ENCODE assay signal across 1 cellular context in the genomic region with DNA sequence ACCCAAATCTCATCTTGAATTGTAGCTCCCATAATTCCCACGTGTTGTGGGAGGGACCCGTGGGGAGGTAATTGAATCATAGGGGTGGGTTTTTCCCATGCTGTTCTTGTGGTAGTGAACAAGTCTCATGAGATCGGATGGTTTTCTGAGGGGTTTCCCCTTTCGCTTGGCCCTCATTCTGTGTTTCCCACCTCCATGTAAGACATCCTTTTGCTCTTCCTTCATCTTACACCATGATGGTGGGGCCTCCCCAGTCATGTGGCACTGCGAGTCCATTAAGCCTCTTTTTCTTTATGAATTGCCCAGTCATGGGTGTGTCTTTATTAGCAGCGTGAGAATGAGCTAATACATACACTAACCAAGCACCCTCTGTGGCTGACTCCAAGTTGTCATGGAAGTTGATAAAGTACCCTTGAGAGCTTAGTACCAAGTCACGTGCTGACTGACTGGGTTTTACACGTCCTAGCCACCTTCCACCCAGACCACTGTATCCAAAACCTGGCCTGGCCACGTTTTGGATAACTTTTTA.
TF ChIP-seq lines count a peak whose summit lies in the region.

No MANE protein-coding gene starts in this region.

TF ChIP-seq in GM23338, 12 proteins besides CTCF, POLR2A, EP300 and RAD21 (continued from another document):
- TF ChIP-seq, protein P1, sequence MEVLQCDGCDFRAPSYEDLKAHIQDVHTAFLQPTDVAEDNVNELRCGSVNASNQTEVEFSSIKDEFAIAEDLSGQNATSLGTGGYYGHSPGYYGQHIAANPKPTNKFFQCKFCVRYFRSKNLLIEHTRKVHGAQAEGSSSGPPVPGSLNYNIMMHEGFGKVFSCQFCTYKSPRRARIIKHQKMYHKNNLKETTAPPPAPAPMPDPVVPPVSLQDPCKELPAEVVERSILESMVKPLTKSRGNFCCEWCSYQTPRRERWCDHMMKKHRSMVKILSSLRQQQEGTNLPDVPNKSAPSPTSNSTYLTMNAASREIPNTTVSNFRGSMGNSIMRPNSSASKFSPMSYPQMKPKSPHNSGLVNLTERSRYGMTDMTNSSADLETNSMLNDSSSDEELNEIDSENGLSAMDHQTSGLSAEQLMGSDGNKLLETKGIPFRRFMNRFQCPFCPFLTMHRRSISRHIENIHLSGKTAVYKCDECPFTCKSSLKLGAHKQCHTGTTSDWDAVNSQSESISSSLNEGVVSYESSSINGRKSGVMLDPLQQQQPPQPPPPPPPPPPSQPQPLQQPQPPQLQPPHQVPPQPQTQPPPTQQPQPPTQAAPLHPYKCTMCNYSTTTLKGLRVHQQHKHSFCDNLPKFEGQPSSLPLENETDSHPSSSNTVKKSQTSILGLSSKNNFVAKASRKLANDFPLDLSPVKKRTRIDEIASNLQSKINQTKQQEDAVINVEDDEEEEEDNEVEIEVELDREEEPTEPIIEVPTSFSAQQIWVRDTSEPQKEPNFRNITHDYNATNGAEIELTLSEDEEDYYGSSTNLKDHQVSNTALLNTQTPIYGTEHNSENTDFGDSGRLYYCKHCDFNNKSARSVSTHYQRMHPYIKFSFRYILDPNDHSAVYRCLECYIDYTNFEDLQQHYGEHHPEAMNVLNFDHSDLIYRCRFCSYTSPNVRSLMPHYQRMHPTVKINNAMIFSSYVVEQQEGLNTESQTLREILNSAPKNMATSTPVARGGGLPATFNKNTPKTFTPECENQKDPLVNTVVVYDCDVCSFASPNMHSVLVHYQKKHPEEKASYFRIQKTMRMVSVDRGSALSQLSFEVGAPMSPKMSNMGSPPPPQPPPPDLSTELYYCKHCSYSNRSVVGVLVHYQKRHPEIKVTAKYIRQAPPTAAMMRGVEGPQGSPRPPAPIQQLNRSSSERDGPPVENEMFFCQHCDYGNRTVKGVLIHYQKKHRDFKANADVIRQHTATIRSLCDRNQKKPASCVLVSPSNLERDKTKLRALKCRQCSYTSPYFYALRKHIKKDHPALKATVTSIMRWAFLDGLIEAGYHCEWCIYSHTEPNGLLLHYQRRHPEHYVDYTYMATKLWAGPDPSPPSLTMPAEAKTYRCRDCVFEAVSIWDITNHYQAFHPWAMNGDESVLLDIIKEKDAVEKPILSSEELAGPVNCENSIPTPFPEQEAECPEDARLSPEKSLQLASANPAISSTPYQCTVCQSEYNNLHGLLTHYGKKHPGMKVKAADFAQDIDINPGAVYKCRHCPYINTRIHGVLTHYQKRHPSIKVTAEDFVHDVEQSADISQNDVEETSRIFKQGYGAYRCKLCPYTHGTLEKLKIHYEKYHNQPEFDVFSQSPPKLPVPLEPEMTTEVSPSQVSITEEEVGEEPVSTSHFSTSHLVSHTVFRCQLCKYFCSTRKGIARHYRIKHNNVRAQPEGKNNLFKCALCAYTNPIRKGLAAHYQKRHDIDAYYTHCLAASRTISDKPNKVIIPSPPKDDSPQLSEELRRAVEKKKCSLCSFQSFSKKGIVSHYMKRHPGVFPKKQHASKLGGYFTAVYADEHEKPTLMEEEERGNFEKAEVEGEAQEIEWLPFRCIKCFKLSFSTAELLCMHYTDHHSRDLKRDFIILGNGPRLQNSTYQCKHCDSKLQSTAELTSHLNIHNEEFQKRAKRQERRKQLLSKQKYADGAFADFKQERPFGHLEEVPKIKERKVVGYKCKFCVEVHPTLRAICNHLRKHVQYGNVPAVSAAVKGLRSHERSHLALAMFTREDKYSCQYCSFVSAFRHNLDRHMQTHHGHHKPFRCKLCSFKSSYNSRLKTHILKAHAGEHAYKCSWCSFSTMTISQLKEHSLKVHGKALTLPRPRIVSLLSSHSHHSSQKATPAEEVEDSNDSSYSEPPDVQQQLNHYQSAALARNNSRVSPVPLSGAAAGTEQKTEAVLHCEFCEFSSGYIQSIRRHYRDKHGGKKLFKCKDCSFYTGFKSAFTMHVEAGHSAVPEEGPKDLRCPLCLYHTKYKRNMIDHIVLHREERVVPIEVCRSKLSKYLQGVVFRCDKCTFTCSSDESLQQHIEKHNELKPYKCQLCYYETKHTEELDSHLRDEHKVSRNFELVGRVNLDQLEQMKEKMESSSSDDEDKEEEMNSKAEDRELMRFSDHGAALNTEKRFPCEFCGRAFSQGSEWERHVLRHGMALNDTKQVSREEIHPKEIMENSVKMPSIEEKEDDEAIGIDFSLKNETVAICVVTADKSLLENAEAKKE (CRISPR knock-in tag; IDR thresholded peaks at IDR 0.05) = no peak
- TF ChIP-seq, protein P2, sequence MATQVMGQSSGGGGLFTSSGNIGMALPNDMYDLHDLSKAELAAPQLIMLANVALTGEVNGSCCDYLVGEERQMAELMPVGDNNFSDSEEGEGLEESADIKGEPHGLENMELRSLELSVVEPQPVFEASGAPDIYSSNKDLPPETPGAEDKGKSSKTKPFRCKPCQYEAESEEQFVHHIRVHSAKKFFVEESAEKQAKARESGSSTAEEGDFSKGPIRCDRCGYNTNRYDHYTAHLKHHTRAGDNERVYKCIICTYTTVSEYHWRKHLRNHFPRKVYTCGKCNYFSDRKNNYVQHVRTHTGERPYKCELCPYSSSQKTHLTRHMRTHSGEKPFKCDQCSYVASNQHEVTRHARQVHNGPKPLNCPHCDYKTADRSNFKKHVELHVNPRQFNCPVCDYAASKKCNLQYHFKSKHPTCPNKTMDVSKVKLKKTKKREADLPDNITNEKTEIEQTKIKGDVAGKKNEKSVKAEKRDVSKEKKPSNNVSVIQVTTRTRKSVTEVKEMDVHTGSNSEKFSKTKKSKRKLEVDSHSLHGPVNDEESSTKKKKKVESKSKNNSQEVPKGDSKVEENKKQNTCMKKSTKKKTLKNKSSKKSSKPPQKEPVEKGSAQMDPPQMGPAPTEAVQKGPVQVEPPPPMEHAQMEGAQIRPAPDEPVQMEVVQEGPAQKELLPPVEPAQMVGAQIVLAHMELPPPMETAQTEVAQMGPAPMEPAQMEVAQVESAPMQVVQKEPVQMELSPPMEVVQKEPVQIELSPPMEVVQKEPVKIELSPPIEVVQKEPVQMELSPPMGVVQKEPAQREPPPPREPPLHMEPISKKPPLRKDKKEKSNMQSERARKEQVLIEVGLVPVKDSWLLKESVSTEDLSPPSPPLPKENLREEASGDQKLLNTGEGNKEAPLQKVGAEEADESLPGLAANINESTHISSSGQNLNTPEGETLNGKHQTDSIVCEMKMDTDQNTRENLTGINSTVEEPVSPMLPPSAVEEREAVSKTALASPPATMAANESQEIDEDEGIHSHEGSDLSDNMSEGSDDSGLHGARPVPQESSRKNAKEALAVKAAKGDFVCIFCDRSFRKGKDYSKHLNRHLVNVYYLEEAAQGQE (IDR thresholded peaks at IDR 0.05; ENCODE audit: unreplicated experiment) = no peak
- no peak for TF ChIP-seq POLR2AphosphoS5 (IDR thresholded peaks at IDR 0.05; ENCODE audit: low read depth)
- no peak for TF ChIP-seq EZH2phosphoT487 (IDR thresholded peaks at IDR 0.05; ENCODE audit: unreplicated experiment)
- no peak for TF ChIP-seq ZNF331 (CRISPR knock-in tag; IDR thresholded peaks at IDR 0.05; ENCODE audit: low read depth)
- no peak for TF ChIP-seq JUNB (IDR thresholded peaks at IDR 0.05; ENCODE audit: unreplicated experiment)
- no peak for TF ChIP-seq EZH2 (IDR thresholded peaks at IDR 0.05; ENCODE audit: low read depth, unreplicated experiment)
- TF ChIP-seq, protein P3, sequence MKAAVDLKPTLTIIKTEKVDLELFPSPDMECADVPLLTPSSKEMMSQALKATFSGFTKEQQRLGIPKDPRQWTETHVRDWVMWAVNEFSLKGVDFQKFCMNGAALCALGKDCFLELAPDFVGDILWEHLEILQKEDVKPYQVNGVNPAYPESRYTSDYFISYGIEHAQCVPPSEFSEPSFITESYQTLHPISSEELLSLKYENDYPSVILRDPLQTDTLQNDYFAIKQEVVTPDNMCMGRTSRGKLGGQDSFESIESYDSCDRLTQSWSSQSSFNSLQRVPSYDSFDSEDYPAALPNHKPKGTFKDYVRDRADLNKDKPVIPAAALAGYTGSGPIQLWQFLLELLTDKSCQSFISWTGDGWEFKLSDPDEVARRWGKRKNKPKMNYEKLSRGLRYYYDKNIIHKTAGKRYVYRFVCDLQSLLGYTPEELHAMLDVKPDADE (IDR thresholded peaks at IDR 0.05) = no peak
- no peak for TF ChIP-seq ZNF114 (CRISPR knock-in tag; IDR thresholded peaks at IDR 0.05)
